In the genomic region with DNA sequence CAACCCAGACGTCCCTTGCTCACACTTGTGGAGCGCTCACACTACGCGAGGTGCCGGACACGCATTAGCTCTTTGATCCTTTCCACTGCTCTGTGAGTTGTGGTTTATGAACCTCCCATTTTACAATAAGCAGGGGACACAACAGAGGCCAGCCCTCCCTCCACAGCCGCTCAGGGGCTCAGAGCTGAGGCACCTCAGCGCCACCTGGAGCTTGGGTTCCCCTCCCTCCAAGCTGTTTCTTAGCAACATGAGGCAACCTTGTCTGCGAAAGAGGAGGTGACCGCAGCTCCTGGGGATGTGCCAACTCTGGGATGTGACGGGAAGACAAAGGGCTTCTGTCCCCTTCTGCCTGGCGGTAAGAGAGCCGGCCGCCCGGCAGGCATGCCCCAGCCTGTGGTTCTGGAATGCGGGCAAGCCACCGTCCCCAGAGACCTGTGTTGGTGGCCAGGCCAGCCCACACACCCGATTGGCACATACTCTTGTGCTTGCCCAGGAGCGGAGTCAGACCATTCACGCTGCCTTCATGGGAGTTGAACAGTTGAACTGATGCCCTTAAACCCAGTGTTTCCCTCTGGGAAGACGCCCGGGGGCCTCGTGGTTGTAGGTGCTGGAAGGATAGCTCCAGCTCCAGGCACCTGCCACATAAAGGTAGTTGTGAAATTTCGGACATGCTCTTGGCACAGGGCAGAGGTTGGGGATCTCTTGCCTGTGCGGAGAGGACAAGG, we compare ENCODE assay signal across 8 cellular contexts. TPM values are rescaled to one million over a fixed set of nuclear protein-coding genes. Genes with fewer than 3 reads are reported as not detected.
A peak's percentile ranks its signal among the peaks of the same experiment; 100 is the strongest.
DNase-seq lines count a peak whose midpoint lies in the region; ATAC-seq lines count a peak whose summit lies in the region.

No MANE protein-coding gene starts in this region.

- ATAC-seq in naive B cell (ENCODE audit: low read depth in 2 of 2) (peak; percentile 38 to 42), GM18867 (IDR thresholded peaks at IDR 0.05; ENCODE audit: unreplicated experiment) (no peak), HG03520 (IDR thresholded peaks at IDR 0.05; ENCODE audit: unreplicated experiment) (no peak), GM18517 (IDR thresholded peaks at IDR 0.05; ENCODE audit: unreplicated experiment) (no peak)

- H3K4me1 Mint-ChIP-seq in naive B cell = peaks cover 48 to 82% (median 80%) of the 10 kb centered on the region in 3 donors

- no peaks in the 10 kb centered on the region for H3K36me3 Mint-ChIP-seq in naive B cell

- DNase-seq in GF-D8 (lab: John Stamatoyannopoulos, UW) (peak; percentile 89), NCI-H1417 (lab: John Stamatoyannopoulos, UW) (peak; percentile 84 to 97 (median 95)), SW480 (ENCODE audit: low spot score) (peak; percentile 100), naive B cell (peak; percentile 45)
- peak; percentile 12 for DNase-seq in effector CD4-positive, alpha-beta T cell

- peak overlapping the region; percentile 44 to 95 (median 74) for H3K27ac Mint-ChIP-seq in naive B cell

- peaks cover 0 to 2% (median 0%) of the 10 kb centered on the region in 7 donors for H3K9me3 Mint-ChIP-seq in naive B cell

- H3K4me3 Mint-ChIP-seq in naive B cell = peak overlapping the region in 5 of 8 donors; percentile 60 to 81 (median 77)

- no peaks in the 10 kb centered on the region for H3K27me3 Mint-ChIP-seq in naive B cell

RNA-seq across cellular contexts. Expression of gene RBM38, which starts 44.5 kb away (rescaled TPM):
- polyA plus RNA-seq in naive B cell (ENCODE audit: low read depth in 6 of 6) = 100 to 1,000 TPM in 5 of 6 donors, 10 to 100 TPM in 1; 80.1 to 189 (median 157) TPM

Comparison
In these comparisons a context has a peak if more than half of its experiments do, and no peak if none do; other contexts are left out.
1. DNase-seq: peak in every context shown above with its lines; median percentile 100 in SW480; 95 in NCI-H1417; 89 in GF-D8; 45 in naive B cell; 12 in effector CD4-positive, alpha-beta T cell.
2. ATAC-seq: peak in naive B cell (2 of 2); none in GM18867 (single experiment), HG03520 (single experiment) and GM18517 (single experiment).